9 cellular contexts compared by ENCODE assay signal in the genomic region with DNA sequence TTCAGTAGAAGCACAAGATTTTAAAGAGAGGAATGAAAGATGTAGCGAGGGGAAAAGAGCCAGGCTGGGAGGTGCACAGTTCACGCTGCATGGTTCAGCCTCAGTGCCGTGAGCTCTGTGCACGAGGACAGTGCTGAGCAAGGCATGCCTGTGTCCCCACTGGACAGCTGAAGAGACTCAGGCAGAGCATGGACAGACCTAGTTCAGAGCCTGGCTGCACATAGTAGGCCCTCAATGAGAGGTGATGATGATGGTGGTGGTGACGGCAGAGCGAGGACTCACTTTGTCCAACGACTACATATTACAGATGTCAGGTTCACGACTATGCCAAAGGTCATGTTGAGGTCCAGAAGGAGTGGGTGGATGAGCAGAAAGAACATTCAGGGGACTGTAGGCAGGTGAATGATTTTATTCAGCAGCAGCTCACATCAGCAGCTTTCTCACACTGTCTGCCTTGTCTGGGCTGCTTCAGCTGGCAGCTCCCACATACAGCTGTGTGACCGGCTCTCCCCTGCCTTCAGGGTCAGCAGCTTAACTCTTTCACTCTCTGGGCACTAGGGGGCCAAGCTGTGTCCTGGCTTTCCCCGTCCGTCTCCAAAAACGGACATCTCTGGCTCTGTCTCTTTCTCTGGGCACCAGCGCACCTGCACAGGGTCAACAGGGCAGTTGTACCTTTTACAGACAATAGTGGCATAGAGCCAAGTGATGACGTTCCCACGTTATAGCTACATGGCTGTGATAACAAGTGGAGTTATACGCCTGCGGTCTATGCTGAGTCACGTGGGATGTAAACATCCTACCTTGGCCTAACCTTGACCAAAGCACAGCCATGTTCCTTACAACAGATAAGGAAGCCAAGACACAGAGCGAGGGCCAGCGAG.
DNase-seq lines count a peak whose midpoint lies in the region; ATAC-seq, FAIRE-seq and TF ChIP-seq lines count a peak whose summit lies in the region.
"Had no signal": no experiment of that assay in that cellular context is flagged by ENCODE, and none has a peak within 500 bp of the region (broad histone marks: within the 10 kb centered on the region; RNA-seq: fewer than 3 reads in every experiment).

No MANE protein-coding gene starts in this region.

- H3K27ac ChIP-seq in Karpas-422 (ENCODE audit: low read length): peak overlapping the region; percentile 99
- no peak overlapping the region for H3K27ac ChIP-seq in K562 (ENCODE audit: extremely low read depth, low read depth, low read length)
- H3K27ac ChIP-seq: upper lobe of left lung had no signal

- no peaks in the 10 kb centered on the region for H3K36me3 ChIP-seq in Karpas-422 (ENCODE audit: insufficient read depth, low read length)
- no peaks in the 10 kb centered on the region for H3K36me3 ChIP-seq in K562 (ENCODE audit: control insufficient read depth, insufficient read depth, low read length)
- H3K36me3 ChIP-seq: upper lobe of left lung had no signal

- BruUV-seq in K562 (replicated peaks; lab: Mats Ljungman, UMichigan): no TSS peak

- H3K9me2 ChIP-seq in Karpas-422 (replicated peaks; ENCODE audit: insufficient read depth, low read length): no peaks in the 10 kb centered on the region

- H3K79me2 ChIP-seq in Karpas-422 (ENCODE audit: low read length): 0 out of 2 replicates have a peak, but pooled peaks cover 6% of the 10 kb centered on the region
- H3K79me2 ChIP-seq in K562 (ENCODE audit: control insufficient read depth, insufficient read depth, low read length): no peaks in the 10 kb centered on the region

- H3K9ac ChIP-seq in Karpas-422 (ENCODE audit: low read length): peak overlapping the region; percentile 70
- H3K9ac ChIP-seq in K562 (ENCODE audit: insufficient read depth in 1 of 2, low read depth in 2 of 2, low read length in 2 of 2): peak overlapping the region in 1 of 2 experiments; percentile 11; a peak in 2 of 4 replicates

- no peak overlapping the region; the same call in 1 of the 2 replicates for H2AFZ ChIP-seq in Karpas-422 (ENCODE audit: low read length)
- peak overlapping the region; percentile 65 for H2AFZ ChIP-seq in K562 (ENCODE audit: low read depth, low read length)

- H3K9me3 ChIP-seq in Karpas-422 (ENCODE audit: low read length) (no peaks in the 10 kb centered on the region), K562 (replicated peaks; ENCODE audit: control insufficient read depth, insufficient read depth, low read depth, low read length) (no peaks in the 10 kb centered on the region)
- H3K9me3 ChIP-seq: upper lobe of left lung had no signal

- peak; percentile 94 for ATAC-seq in K562
- ATAC-seq in GM18505 (IDR thresholded peaks at IDR 0.05; ENCODE audit: unreplicated experiment): no peak
- ATAC-seq in activated CD8-positive, alpha-beta memory T cell treated with anti-CD3 and anti-CD28 coated beads, Interleukin-2, amount 10 ng/mL, durations not matched to agents 7 days and 5 days: no peak

- H3K27me3 Mint-ChIP-seq in activated CD8-positive, alpha-beta memory T cell treated with anti-CD3 and anti-CD28 coated beads, Interleukin-2, amount 10 ng/mL, durations not matched to agents 7 days and 5 days: peaks cover 3% of the 10 kb centered on the region

- peak; percentile 93 for FAIRE-seq in K562 (lab: Jason Lieb, UNC)

- H4K20me1 ChIP-seq in Karpas-422 (ENCODE audit: insufficient read depth, low read depth, low read length): no peaks in the 10 kb centered on the region
- peaks cover 8% of the 10 kb centered on the region; the same call in 1 of the 2 replicates for H4K20me1 ChIP-seq in K562 (replicated peaks; ENCODE audit: control insufficient read depth, insufficient read depth, low read length)

- POLR2A ChIA-PET in K562 (lab: Yijun Ruan, JAX): interaction anchor here (1.0 kb wide), 1 partner anchor 11 kb away, joined by 3 read pairs; no protein-coding TSS in a partner anchor

- DNase-seq in DMS153 (lab: John Stamatoyannopoulos, UW) (peak; percentile 36), Karpas-422 (peak; percentile 87), K562 (ENCODE audit: extremely low read depth in 1 of 4, low spot score in 3 of 4) (peak; percentile 41 to 62 (median 48)), myocyte (ENCODE audit: low read depth) (peak; percentile 31), SKM-1 (lab: John Stamatoyannopoulos, UW; ENCODE audit: unreplicated experiment) (no peak)
- no peak for DNase-seq in stimulated activated naive CD4-positive, alpha-beta T cell treated with Interleukin-2 at 50 U/mL for 16 hours (lab: John Stamatoyannopoulos, UW)
- no peak for DNase-seq in activated CD8-positive, alpha-beta memory T cell treated with anti-CD3 and anti-CD28 coated beads, Interleukin-2, amount 10 ng/mL, durations not matched to agents 7 days and 5 days

- no peak for TF ChIP-seq EP300 in K562 (IDR thresholded peaks at IDR 0.05; ENCODE audit: low read length)

- H3K27me3 ChIP-seq in Karpas-422 (ENCODE audit: low read length) (no peaks in the 10 kb centered on the region), K562 (ENCODE audit: control insufficient read depth in 2 of 2, insufficient read depth in 2 of 2, low read length in 2 of 2) (peaks cover 18 to 72% of the 10 kb centered on the region in 2 experiments)
- H3K27me3 ChIP-seq: upper lobe of left lung had no signal

- TF ChIP-seq RAD21 in K562 (CRISPR knock-in tag; conservative IDR thresholded peaks at IDR 0.05 in 1 of 2, IDR thresholded peaks at IDR 0.05 in 1 of 2): peak; percentile 32 to 48

- H3K4me1 Mint-ChIP-seq in activated CD8-positive, alpha-beta memory T cell treated with anti-CD3 and anti-CD28 coated beads, Interleukin-2, amount 10 ng/mL, durations not matched to agents 7 days and 5 days: no peaks in the 10 kb centered on the region

- no peaks in the 10 kb centered on the region for H3K9me3 Mint-ChIP-seq in activated CD8-positive, alpha-beta memory T cell treated with anti-CD3 and anti-CD28 coated beads, Interleukin-2, amount 10 ng/mL, durations not matched to agents 7 days and 5 days (ENCODE audit: low read depth)

- H3K4me3 ChIP-seq in Karpas-422 (ENCODE audit: low read length): peak overlapping the region; percentile 8; the same call in 1 of the 2 replicates
- H3K4me3 ChIP-seq in K562: no peak overlapping the region
- H3K4me3 ChIP-seq: upper lobe of left lung had no signal

- TF ChIP-seq CTCF in K562 (IDR thresholded peaks at IDR 0.05 in 2 of 3, conservative IDR thresholded peaks at IDR 0.05 in 1 of 3; ENCODE audit: insufficient read depth in 2 of 3, low read depth in 1 of 3, low read length in 3 of 3): peak; percentile 56 to 73 (median 56)

- no peak overlapping the region for H3K4me3 Mint-ChIP-seq in activated CD8-positive, alpha-beta memory T cell treated with anti-CD3 and anti-CD28 coated beads, Interleukin-2, amount 10 ng/mL, durations not matched to agents 7 days and 5 days

- TF ChIP-seq POLR2A in K562 (conservative IDR thresholded peaks at IDR 0.05): no peak
- no peak for TF ChIP-seq POLR2A in GM18505 (IDR thresholded peaks at IDR 0.05; ENCODE audit: borderline replicate concordance, extremely low read depth, insufficient read depth, insufficient read length)

- intact Hi-C loops in K562 (cut with micrococcal nuclease): no loop called here

- H3K9me1 ChIP-seq in K562 (ENCODE audit: control insufficient read depth, insufficient read depth, low read length): peaks cover 3% of the 10 kb centered on the region

- CTCF ChIA-PET in K562 (lab: Yijun Ruan, JAX; ENCODE audit: low intra/inter-chr PET ratio): no interaction called here
- CTCF ChIA-PET in activated CD8-positive, alpha-beta memory T cell treated with anti-CD3 and anti-CD28 coated beads, Interleukin-2, amount 10 ng/mL, durations not matched to agents 7 days and 5 days (lab: Charles Lee): no interaction called here

- H3K4me1 ChIP-seq in Karpas-422 (ENCODE audit: low read length) (peaks cover 68% of the 10 kb centered on the region), K562 (replicated peaks in 1 of 2; ENCODE audit: control insufficient read depth in 2 of 2, insufficient read depth in 2 of 2, low read length in 2 of 2) (peaks cover 0 to 9% of the 10 kb centered on the region in 2 experiments; a peak in 3 of 5 replicates)

- in situ Hi-C loops in K562 (cut with MboI): no loop called here

- 1% methylated on average over 20 of the region's 20 CpGs for WGBS in K562 (ENCODE audit: insufficient coverage, low coverage, missing lambda C conversion rate)

- H3K4me2 ChIP-seq in Karpas-422 (ENCODE audit: low read depth, low read length, poor library complexity, severe bottlenecking): peak overlapping the region; percentile 92
- peak overlapping the region; percentile 63; the same call in 1 of the 2 replicates for H3K4me2 ChIP-seq in K562 (ENCODE audit: insufficient read depth, low read length)

- H3K27ac Mint-ChIP-seq in activated CD8-positive, alpha-beta memory T cell treated with anti-CD3 and anti-CD28 coated beads, Interleukin-2, amount 10 ng/mL, durations not matched to agents 7 days and 5 days: no peak overlapping the region

- H3K36me3 Mint-ChIP-seq in activated CD8-positive, alpha-beta memory T cell treated with anti-CD3 and anti-CD28 coated beads, Interleukin-2, amount 10 ng/mL, durations not matched to agents 7 days and 5 days: no peaks in the 10 kb centered on the region

TF ChIP-seq in K562, 482 proteins besides CTCF, POLR2A, EP300 and RAD21 (continues in another document):
- TF ChIP-seq NCOR1 (IDR thresholded peaks at IDR 0.05) (peak; percentile 33; the same call in 1 of the 2 replicates), CBX5 (IDR thresholded peaks at IDR 0.05; ENCODE audit: borderline replicate concordance, low read depth) (no peak)
- TF ChIP-seq, protein P1, sequence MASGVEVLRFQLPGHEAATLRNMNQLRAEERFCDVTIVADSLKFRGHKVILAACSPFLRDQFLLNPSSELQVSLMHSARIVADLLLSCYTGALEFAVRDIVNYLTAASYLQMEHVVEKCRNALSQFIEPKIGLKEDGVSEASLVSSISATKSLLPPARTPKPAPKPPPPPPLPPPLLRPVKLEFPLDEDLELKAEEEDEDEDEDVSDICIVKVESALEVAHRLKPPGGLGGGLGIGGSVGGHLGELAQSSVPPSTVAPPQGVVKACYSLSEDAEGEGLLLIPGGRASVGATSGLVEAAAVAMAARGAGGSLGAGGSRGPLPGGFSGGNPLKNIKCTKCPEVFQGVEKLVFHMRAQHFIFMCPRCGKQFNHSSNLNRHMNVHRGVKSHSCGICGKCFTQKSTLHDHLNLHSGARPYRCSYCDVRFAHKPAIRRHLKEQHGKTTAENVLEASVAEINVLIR (CRISPR knock-in tag; IDR thresholded peaks at IDR 0.05): peak; percentile 49; the same call in 1 of the 2 replicates
- TF ChIP-seq, protein P2, sequence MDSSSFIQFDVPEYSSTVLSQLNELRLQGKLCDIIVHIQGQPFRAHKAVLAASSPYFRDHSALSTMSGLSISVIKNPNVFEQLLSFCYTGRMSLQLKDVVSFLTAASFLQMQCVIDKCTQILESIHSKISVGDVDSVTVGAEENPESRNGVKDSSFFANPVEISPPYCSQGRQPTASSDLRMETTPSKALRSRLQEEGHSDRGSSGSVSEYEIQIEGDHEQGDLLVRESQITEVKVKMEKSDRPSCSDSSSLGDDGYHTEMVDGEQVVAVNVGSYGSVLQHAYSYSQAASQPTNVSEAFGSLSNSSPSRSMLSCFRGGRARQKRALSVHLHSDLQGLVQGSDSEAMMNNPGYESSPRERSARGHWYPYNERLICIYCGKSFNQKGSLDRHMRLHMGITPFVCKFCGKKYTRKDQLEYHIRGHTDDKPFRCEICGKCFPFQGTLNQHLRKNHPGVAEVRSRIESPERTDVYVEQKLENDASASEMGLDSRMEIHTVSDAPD (CRISPR knock-in tag; IDR thresholded peaks at IDR 0.05): no peak

Comparison
In these comparisons a context has a peak if more than half of its experiments do, and no peak if none do; other contexts are left out.
1. DNase-seq: peak in DMS153 (single experiment), Karpas-422 (single experiment), K562 (4 of 4) and myocyte (single experiment); none in SKM-1 (single experiment), stimulated activated naive CD4-positive, alpha-beta T cell treated with Interleukin-2 at 50 U/mL for 16 hours (single experiment) and activated CD8-positive, alpha-beta memory T cell treated with anti-CD3 and anti-CD28 coated beads, Interleukin-2, amount 10 ng/mL, durations not matched to agents 7 days and 5 days (single experiment).